Comparison of ENCODE assay signal across 8 cellular contexts in the genomic region with DNA sequence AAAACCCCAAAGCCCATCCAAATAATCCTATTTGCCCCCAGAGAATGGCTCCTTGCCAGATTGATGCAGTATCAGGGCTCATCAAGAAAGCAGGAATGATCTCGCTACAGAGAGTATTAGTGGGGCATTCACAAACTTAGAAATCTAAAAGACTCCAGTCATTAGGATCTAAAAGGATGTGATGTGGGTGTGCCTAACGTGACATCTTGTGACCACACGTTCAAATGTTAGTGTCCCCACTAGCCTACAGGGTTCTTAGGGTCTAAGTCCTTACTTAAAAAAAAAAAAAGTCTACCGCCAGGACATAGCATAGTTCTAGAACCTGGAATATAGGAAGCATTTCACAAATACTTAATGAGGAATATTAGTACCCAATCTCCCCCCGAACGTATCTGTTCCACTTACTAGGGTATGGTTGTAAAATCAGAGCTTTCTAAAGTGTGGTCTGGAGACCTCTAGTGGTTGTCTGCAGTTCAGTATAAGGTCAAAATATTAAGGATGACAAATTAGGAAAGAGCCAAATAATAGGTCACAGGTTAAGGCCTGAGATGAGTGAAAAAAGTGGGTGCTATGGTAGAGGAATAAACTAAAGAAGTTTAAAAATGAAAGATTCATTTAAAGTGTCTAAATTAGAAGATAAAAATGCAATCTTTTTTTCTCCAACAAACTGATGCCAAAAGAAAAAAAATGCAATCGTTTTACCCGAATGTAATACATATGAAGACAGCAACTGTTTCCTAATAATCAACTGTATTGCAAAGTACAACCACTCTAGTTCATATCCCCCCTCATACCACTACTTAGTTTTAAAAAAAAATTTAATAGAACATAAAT. TPM values are rescaled to one million over a fixed set of nuclear protein-coding genes. Genes with fewer than 3 reads are reported as not detected.
DNase-seq lines count a peak whose midpoint lies in the region; ATAC-seq, FAIRE-seq and TF ChIP-seq lines count a peak whose summit lies in the region.

No MANE protein-coding gene starts in this region.

- DNase-seq in A673 (ENCODE audit: low spot score) (peak; percentile 38), GM12892 (ENCODE audit: insufficient read length) (no peak), NCI-H524 treated with DMSO at 0.1 percent for 48 hours (lab: John Stamatoyannopoulos, UW) (peak; percentile 4), choroid plexus epithelial cell (ENCODE audit: low read depth) (peak; percentile 69), osteoblast (ENCODE audit: insufficient read length, low spot score, missing footprints) (peak; percentile 79), NCI-H2107 (lab: John Stamatoyannopoulos, UW) (no peak)
- DNase-seq in activated effector memory CD4-positive, alpha-beta T cell treated with anti-CD3 and anti-CD28 coated beads, Interleukin-2, amount 50 U/mL, for 16 hours: no peak

- H3K27me3 ChIP-seq in A673 (replicated peaks; ENCODE audit: insufficient read depth, low read depth, low read length, poor library complexity) (no peaks in the 10 kb centered on the region), osteoblast (ENCODE audit: insufficient read depth, low read length) (no peaks in the 10 kb centered on the region)

- H3K79me2 ChIP-seq in osteoblast (ENCODE audit: insufficient read depth, low read length): no peaks in the 10 kb centered on the region

- no peaks in the 10 kb centered on the region for H3K9me3 ChIP-seq in A673 (ENCODE audit: low read depth, low read length, poor library complexity, severe bottlenecking)
- no peaks in the 10 kb centered on the region for H3K9me3 ChIP-seq in osteoblast (ENCODE audit: low read depth, low read length)

- POLR2A ChIA-PET in A673 (lab: Charles Lee; ENCODE audit: low non-redundant PET): no interaction called here

- FAIRE-seq in GM12892 (lab: Jason Lieb, UNC): peak; percentile 82

- TF ChIP-seq CTCF in A673 (conservative IDR thresholded peaks at IDR 0.05; ENCODE audit: low read depth, low read length) (peak; percentile 66), choroid plexus epithelial cell (conservative IDR thresholded peaks at IDR 0.05; ENCODE audit: low read depth, low read length) (peak; percentile 69), osteoblast (IDR thresholded peaks at IDR 0.05; ENCODE audit: extremely low read depth, low read depth, low read length) (peak; percentile 75)

- CTCF ChIA-PET in A673 (lab: Charles Lee): interaction anchor here (0.5 to 0.7 kb wide), 2 partner anchors 365 to 470 kb away, joined by 3 to 5 read pairs; no protein-coding TSS in a partner anchor

- H2AFZ ChIP-seq in osteoblast (ENCODE audit: low read length): no peak overlapping the region

- no peak overlapping the region for H3K4me2 ChIP-seq in osteoblast (ENCODE audit: insufficient read depth, low read length)

- H3K36me3 ChIP-seq in A673 (ENCODE audit: insufficient read depth, low read length, poor library complexity, severe bottlenecking) (no peaks in the 10 kb centered on the region), osteoblast (ENCODE audit: insufficient read depth, low read length) (no peaks in the 10 kb centered on the region)

- H3K4me3 ChIP-seq in A673 (ENCODE audit: low read depth, low read length, poor library complexity, severe bottlenecking) (no peak overlapping the region), choroid plexus epithelial cell (ENCODE audit: low read depth, low read length) (no peak overlapping the region), osteoblast (ENCODE audit: insufficient read depth, low read length) (no peak overlapping the region)

- intact Hi-C loops in A673 (cut with micrococcal nuclease; ENCODE audit: unreplicated experiment): loop anchor here (2.0 kb wide), 1 partner anchor 231 kb away; no protein-coding TSS in a partner anchor

- BruUV-seq in A673 (replicated peaks; lab: Mats Ljungman, UMichigan): no TSS peak

- H4K20me1 ChIP-seq in osteoblast (ENCODE audit: insufficient read depth, low read length): peaks cover 3% of the 10 kb centered on the region

- TF ChIP-seq POLR2A in GM12892 (IDR thresholded peaks at IDR 0.05; ENCODE audit: low read depth, low read length): no peak

- H3K4me1 ChIP-seq in A673 (ENCODE audit: insufficient read depth, low read length, poor library complexity, severe bottlenecking) (no peaks in the 10 kb centered on the region), osteoblast (ENCODE audit: insufficient read depth, low read length) (peaks cover 5% of the 10 kb centered on the region)

- H3K27ac ChIP-seq in A673 (ENCODE audit: low read depth, low read length, poor library complexity, severe bottlenecking) (no peak overlapping the region), osteoblast (ENCODE audit: low read depth, low read length) (no peak overlapping the region)

- no peak for ATAC-seq in GM21619 (IDR thresholded peaks at IDR 0.05; ENCODE audit: unreplicated experiment)

RNA-seq across cellular contexts. Expression of a gene that starts 4.2 kb away (rescaled TPM):
- total RNA-seq in A673 (2021) (not detected in 2 replicates), osteoblast (under 0.01 TPM in 2 replicates)
- 0.06 TPM for polyA plus RNA-seq in GM12892 (2012; ENCODE audit: missing spikeins)

Comparison
In these comparisons a context has a peak if more than half of its experiments do, and no peak if none do; other contexts are left out.
1. DNase-seq: peak in A673 (single experiment), NCI-H524 treated with DMSO at 0.1 percent for 48 hours (single experiment), choroid plexus epithelial cell (single experiment) and osteoblast (single experiment); none in GM12892 (single experiment), activated effector memory CD4-positive, alpha-beta T cell treated with anti-CD3 and anti-CD28 coated beads, Interleukin-2, amount 50 U/mL, for 16 hours (single experiment) and NCI-H2107 (single experiment).
2. Peak in every context shown above with its lines, with median percentiles within 50 percentile points of each other: CTCF ChIP-seq.